Comparison of ENCODE assay signal across 20 cellular contexts in the genomic region with DNA sequence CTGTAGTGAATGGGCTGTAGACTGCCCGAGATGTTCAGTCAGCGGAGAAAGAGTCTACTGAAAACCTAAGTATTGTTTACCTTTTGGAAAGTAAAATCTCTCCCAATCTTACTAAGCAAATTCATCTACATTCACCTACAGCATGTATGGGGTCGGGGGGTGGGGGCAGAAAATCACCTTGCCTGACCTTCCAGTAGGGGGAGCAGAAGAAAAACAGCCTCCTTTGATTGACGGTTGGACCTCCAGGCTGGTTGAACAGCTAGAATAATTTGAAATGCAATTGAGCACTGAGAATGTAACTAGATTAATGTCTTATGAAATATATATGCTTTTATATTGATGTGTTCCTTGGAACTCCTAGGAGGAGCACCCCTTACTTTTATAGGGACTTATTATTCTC. TPM values are rescaled to one million over a fixed set of nuclear protein-coding genes. Genes with fewer than 3 reads are reported as not detected.
DNase-seq lines count a peak whose midpoint lies in the region; ATAC-seq and TF ChIP-seq lines count a peak whose summit lies in the region.
"Had no signal": no experiment of that assay in that cellular context is flagged by ENCODE, and none has a peak within 500 bp of the region (broad histone marks: within the 10 kb centered on the region; RNA-seq: fewer than 3 reads in every experiment).

No MANE protein-coding gene starts in this region.

- ATAC-seq in WTC11 (no peak; the same call in 1 of the 2 replicates), GM18870 (IDR thresholded peaks at IDR 0.05; ENCODE audit: unreplicated experiment) (no peak), GM18519 (IDR thresholded peaks at IDR 0.05; ENCODE audit: low FRiP score, unreplicated experiment) (no peak)
- ATAC-seq: activated CD4-positive, CD25-positive, alpha-beta regulatory T cell treated with anti-CD3 and anti-CD28 coated beads, Interleukin-2, amount 50 U/mL, for 24 hours; activated CD8-positive, alpha-beta memory T cell treated with anti-CD3 and anti-CD28 coated beads, Interleukin-2, amount 10 ng/mL, durations not matched to agents 7 days and 5 days; effector memory CD8-positive, alpha-beta T cell; stimulated activated naive CD8-positive, alpha-beta T cell treated with anti-CD3 and anti-CD28 coated beads, Interleukin-15, amount 100 ng/mL, for 72 hours; T-helper 17 cell had no signal

- no peak overlapping the region for H3K4me3 ChIP-seq in neural progenitor cell
- no peak overlapping the region for H3K4me3 ChIP-seq in SJCRH30

- H2AFZ ChIP-seq in neural progenitor cell (replicated peaks), result no peak overlapping the region

- H3K27me3 ChIP-seq in neural progenitor cell (peaks cover 25% of the 10 kb centered on the region), SJCRH30 (no peaks in the 10 kb centered on the region)

- H3K36me3 Mint-ChIP-seq in WTC11 (no peaks in the 10 kb centered on the region), neural progenitor cell (no peaks in the 10 kb centered on the region)
- H3K36me3 Mint-ChIP-seq: activated CD8-positive, alpha-beta memory T cell treated with anti-CD3 and anti-CD28 coated beads, Interleukin-2, amount 10 ng/mL, durations not matched to agents 7 days and 5 days; CD4-positive, CD25-positive, alpha-beta regulatory T cell had no signal

- H3K9me3 Mint-ChIP-seq in WTC11, result no peaks in the 10 kb centered on the region
- H3K9me3 Mint-ChIP-seq in neural progenitor cell, result no peaks in the 10 kb centered on the region

- H3K27ac Mint-ChIP-seq in WTC11, result no peak overlapping the region
- H3K27ac Mint-ChIP-seq in neural progenitor cell, result no peak overlapping the region
- H3K27ac Mint-ChIP-seq: activated CD8-positive, alpha-beta memory T cell treated with anti-CD3 and anti-CD28 coated beads, Interleukin-2, amount 10 ng/mL, durations not matched to agents 7 days and 5 days; CD4-positive, CD25-positive, alpha-beta regulatory T cell; effector memory CD8-positive, alpha-beta T cell; stimulated activated naive CD8-positive, alpha-beta T cell treated with anti-CD3 and anti-CD28 coated beads, Interleukin-15, amount 100 ng/mL, for 72 hours; T-helper 17 cell had no signal

- H3K36me3 ChIP-seq in neural progenitor cell, result no peaks in the 10 kb centered on the region
- H3K36me3 ChIP-seq in SJCRH30, result no peaks in the 10 kb centered on the region

- H3K27ac ChIP-seq in neural progenitor cell, result no peak overlapping the region
- H3K27ac ChIP-seq in SJCRH30, result no peak overlapping the region
- H3K27ac ChIP-seq: RWPE1 had no signal

- H3K4me3 Mint-ChIP-seq in WTC11 (no peak overlapping the region), neural progenitor cell (no peak overlapping the region)
- H3K4me3 Mint-ChIP-seq: activated CD8-positive, alpha-beta memory T cell treated with anti-CD3 and anti-CD28 coated beads, Interleukin-2, amount 10 ng/mL, durations not matched to agents 7 days and 5 days; CD4-positive, CD25-positive, alpha-beta regulatory T cell; effector memory CD8-positive, alpha-beta T cell; stimulated activated naive CD8-positive, alpha-beta T cell treated with anti-CD3 and anti-CD28 coated beads, Interleukin-15, amount 100 ng/mL, for 72 hours; T-helper 17 cell had no signal

- H3K4me1 ChIP-seq in neural progenitor cell (no peaks in the 10 kb centered on the region), SJCRH30 (no peaks in the 10 kb centered on the region)

- H3K9ac ChIP-seq in neural progenitor cell, result no peak overlapping the region

- peak; percentile 23 for DNase-seq in DMS53 (lab: John Stamatoyannopoulos, UW)
- DNase-seq in DMS53 treated with DMSO at 0.1 percent for 48 hours (lab: John Stamatoyannopoulos, UW; ENCODE audit: unreplicated experiment), result no peak
- peak; percentile 10 for DNase-seq in WTC11 (ENCODE audit: low spot score)
- no peak for DNase-seq in neural progenitor cell (ENCODE audit: low spot score)
- no peak for DNase-seq in SJCRH30
- DNase-seq: activated CD8-positive, alpha-beta memory T cell treated with anti-CD3 and anti-CD28 coated beads, Interleukin-2, amount 10 ng/mL, durations not matched to agents 7 days and 5 days; CD4-positive, CD25-positive, alpha-beta regulatory T cell; effector memory CD8-positive, alpha-beta T cell; EL; NCI-H1105; NCI-H748 treated with DMSO at 0.1 percent for 48 hours; posterior cingulate gyrus; stimulated activated naive CD8-positive, alpha-beta T cell treated with anti-CD3 and anti-CD28 coated beads, Interleukin-15, amount 100 ng/mL, for 72 hours; T-helper 17 cell had no signal

- no peaks in the 10 kb centered on the region for H3K9me3 ChIP-seq in neural progenitor cell (ENCODE audit: low read depth)
- no peaks in the 10 kb centered on the region for H3K9me3 ChIP-seq in SJCRH30 (replicated peaks)

- H3K27me3 Mint-ChIP-seq in WTC11 (ENCODE audit: low read depth) (peaks cover 10% of the 10 kb centered on the region), neural progenitor cell (ENCODE audit: insufficient read depth, low read depth) (peaks cover 2% of the 10 kb centered on the region)
- H3K27me3 Mint-ChIP-seq: activated CD8-positive, alpha-beta memory T cell treated with anti-CD3 and anti-CD28 coated beads, Interleukin-2, amount 10 ng/mL, durations not matched to agents 7 days and 5 days; effector memory CD8-positive, alpha-beta T cell; T-helper 17 cell had no signal

- POLR2A ChIA-PET in WTC11 (lab: Charles Lee), result no interaction called here

- no peaks in the 10 kb centered on the region for H3F3A ChIP-seq in neural progenitor cell (ENCODE audit: low read depth)

- peaks cover 2% of the 10 kb centered on the region; the same call in 1 of the 2 replicates for H3K4me1 Mint-ChIP-seq in WTC11
- H3K4me1 Mint-ChIP-seq in neural progenitor cell, result no peaks in the 10 kb centered on the region
- H3K4me1 Mint-ChIP-seq: activated CD8-positive, alpha-beta memory T cell treated with anti-CD3 and anti-CD28 coated beads, Interleukin-2, amount 10 ng/mL, durations not matched to agents 7 days and 5 days; CD4-positive, CD25-positive, alpha-beta regulatory T cell; stimulated activated naive CD8-positive, alpha-beta T cell treated with anti-CD3 and anti-CD28 coated beads, Interleukin-15, amount 100 ng/mL, for 72 hours; T-helper 17 cell had no signal

- H4K20me1 ChIP-seq in neural progenitor cell (ENCODE audit: low read depth), result no peaks in the 10 kb centered on the region

- no peak overlapping the region for H3K4me2 ChIP-seq in neural progenitor cell

- H3K79me2 ChIP-seq in neural progenitor cell (ENCODE audit: low read depth), result no peaks in the 10 kb centered on the region

- CTCF ChIA-PET in WTC11 (lab: Charles Lee), result interaction anchor here (0.6 to 2.0 kb wide), 4 partner anchors 8 to 264 kb away, joined by 3 to 6 read pairs (median 4); no protein-coding TSS in a partner anchor

- peak; percentile 19; the same call in 1 of the 2 replicates for TF ChIP-seq CTCF in LNCAP (IDR thresholded peaks at IDR 0.05)
- peak; percentile 30; the same call in 1 of the 2 replicates for TF ChIP-seq CTCF in WTC11 (IDR thresholded peaks at IDR 0.05)
- TF ChIP-seq CTCF in neural progenitor cell (IDR thresholded peaks at IDR 0.05), result peak; percentile 45

TF ChIP-seq in WTC11, 78 proteins besides CTCF, POLR2A, EP300 and RAD21 (continues in another document):
- TF ChIP-seq, protein P1, sequence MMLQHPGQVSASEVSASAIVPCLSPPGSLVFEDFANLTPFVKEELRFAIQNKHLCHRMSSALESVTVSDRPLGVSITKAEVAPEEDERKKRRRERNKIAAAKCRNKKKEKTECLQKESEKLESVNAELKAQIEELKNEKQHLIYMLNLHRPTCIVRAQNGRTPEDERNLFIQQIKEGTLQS (CRISPR knock-in tag; conservative IDR thresholded peaks at IDR 0.05), result no peak
- TF ChIP-seq GABPB1 (CRISPR knock-in tag; IDR thresholded peaks at IDR 0.05), result no peak
- TF ChIP-seq, protein P2, sequence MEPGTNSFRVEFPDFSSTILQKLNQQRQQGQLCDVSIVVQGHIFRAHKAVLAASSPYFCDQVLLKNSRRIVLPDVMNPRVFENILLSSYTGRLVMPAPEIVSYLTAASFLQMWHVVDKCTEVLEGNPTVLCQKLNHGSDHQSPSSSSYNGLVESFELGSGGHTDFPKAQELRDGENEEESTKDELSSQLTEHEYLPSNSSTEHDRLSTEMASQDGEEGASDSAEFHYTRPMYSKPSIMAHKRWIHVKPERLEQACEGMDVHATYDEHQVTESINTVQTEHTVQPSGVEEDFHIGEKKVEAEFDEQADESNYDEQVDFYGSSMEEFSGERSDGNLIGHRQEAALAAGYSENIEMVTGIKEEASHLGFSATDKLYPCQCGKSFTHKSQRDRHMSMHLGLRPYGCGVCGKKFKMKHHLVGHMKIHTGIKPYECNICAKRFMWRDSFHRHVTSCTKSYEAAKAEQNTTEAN (CRISPR knock-in tag; IDR thresholded peaks at IDR 0.05), result no peak
- TF ChIP-seq EMX1 (CRISPR knock-in tag; IDR thresholded peaks at IDR 0.05), result no peak
- TF ChIP-seq TEAD4 (CRISPR knock-in tag; IDR thresholded peaks at IDR 0.05), result no peak
- TF ChIP-seq GRHL2 (CRISPR knock-in tag; IDR thresholded peaks at IDR 0.05; ENCODE audit: insufficient replicate concordance, severe bottlenecking), result no peak
- no peak for TF ChIP-seq NR2C2 (CRISPR knock-in tag; IDR thresholded peaks at IDR 0.05)
- TF ChIP-seq SP1 (CRISPR knock-in tag; conservative IDR thresholded peaks at IDR 0.05), result no peak

RNA-seq across cellular contexts. Expression of a gene that starts 10.0 kb away (rescaled TPM):
- total RNA-seq in WTC11 (2021), result 2.3 to 3.0 TPM (median 2.5 TPM) in 3 replicates
- 1.9 and 2.9 TPM in 2 replicates for total RNA-seq in neural progenitor cell (ENCODE audit: low replicate concordance)
- total RNA-seq in SJCRH30 (2014; rRNA removed; shearing (Covaris generic)), result not detected in 2 replicates
- total RNA-seq: A172; activated CD8-positive, alpha-beta memory T cell treated with anti-CD3 and anti-CD28 coated beads, Interleukin-2, amount 10 ng/mL, durations not matched to agents 7 days and 5 days; CD4-positive, CD25-positive, alpha-beta regulatory T cell; T-helper 17 cell had no signal

Comparison
In these comparisons a context has a peak if more than half of its experiments do, and no peak if none do; other contexts are left out.
1. DNase-seq: peak in DMS53 (single experiment) and WTC11 (single experiment); none in DMS53 treated with DMSO at 0.1 percent for 48 hours (single experiment), neural progenitor cell (single experiment) and SJCRH30 (0 of 2).
2. Peak in every context shown above with its lines, with median percentiles within 50 percentile points of each other: CTCF ChIP-seq.